Comparison of ENCODE assay signal across 8 cellular contexts in the genomic region with DNA sequence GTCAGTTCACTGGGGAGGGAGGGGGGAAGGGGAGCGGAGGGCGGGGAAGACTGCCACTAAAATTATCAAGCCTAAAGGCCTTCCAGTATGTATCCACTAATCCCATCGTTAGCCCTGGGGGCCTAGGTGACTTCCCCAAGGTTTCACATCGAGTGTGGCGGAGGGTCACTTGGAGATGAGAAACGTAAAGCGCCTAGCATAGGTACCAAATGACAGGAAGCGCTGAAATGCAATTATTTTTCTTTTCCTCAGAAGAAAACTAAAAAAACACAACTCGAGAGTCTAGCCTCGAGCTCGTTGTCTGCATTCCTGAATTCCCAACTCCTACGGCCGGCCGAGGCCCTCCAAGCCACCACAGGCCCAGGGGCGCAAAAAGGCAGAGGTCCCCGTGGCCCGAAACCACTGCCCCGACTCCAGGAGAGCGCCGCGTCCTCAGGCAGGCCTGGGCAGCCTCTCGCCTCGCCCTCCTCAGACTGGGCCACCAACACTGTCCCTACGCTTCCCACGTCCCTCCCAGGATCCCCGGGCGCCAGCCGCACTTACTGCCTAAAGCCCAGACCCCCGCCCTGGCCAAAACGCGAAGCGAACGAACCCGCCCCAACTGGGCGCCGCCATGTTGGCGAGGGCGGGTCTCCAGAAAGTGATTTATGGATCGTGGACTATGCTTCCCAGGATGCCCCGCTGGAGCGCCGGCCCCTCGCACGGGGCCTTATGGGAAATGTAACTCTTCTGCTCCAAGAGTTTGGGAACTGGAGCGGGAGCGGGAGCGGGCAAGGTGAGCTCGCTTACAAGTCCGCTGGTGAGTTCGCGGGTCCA. TPM values are rescaled to one million over a fixed set of nuclear protein-coding genes. Genes with fewer than 3 reads are reported as not detected.
DNase-seq lines count a peak whose midpoint lies in the region; ATAC-seq and TF ChIP-seq lines count a peak whose summit lies in the region.

Gene USP40 (minus strand): TSS at position 642 of the 816 bp plus-strand sequence. CDS start 1,228 bp downstream, outside the sequence.

- WGBS in ectodermal cell, 2 experiments, result 1% methylated on average over 46 to 51 of the region's 51 CpGs
- 1% methylated on average over 17 of the region's 51 CpGs for WGBS in right lobe of liver (ENCODE audit: insufficient coverage, low coverage, low lambda C conversion rate, missing lambda C conversion rate)

- CTCF ChIA-PET in AG04449 (lab: Yijun Ruan, JAX), result interaction anchor here (0.6 kb wide), 1 partner anchor 82 kb away, joined by 3 read pairs; no protein-coding TSS in a partner anchor
- CTCF ChIA-PET in activated CD4-positive, alpha-beta memory T cell treated with anti-CD3 and anti-CD28 coated beads, Interleukin-2, amount 10 ng/mL, durations not matched to agents 7 days and 5 days (lab: Charles Lee), result no interaction called here

- ATAC-seq in GM19025 (IDR thresholded peaks at IDR 0.05; ENCODE audit: low read depth, unreplicated experiment), result peak; percentile 68
- ATAC-seq in HG03432 (IDR thresholded peaks at IDR 0.05; ENCODE audit: unreplicated experiment), result peak; percentile 94
- peak; percentile 97 to 99 (median 98) for ATAC-seq in right lobe of liver

- H3K9me3 ChIP-seq in ectodermal cell (ENCODE audit: control insufficient read depth, low read length) (no peaks in the 10 kb centered on the region), right lobe of liver (no peaks in the 10 kb centered on the region)

- no peaks in the 10 kb centered on the region for H3K9me3 Mint-ChIP-seq in activated CD4-positive, alpha-beta memory T cell treated with anti-CD3 and anti-CD28 coated beads, Interleukin-2, amount 10 ng/mL, durations not matched to agents 7 days and 5 days

- H3K27me3 Mint-ChIP-seq in activated CD4-positive, alpha-beta memory T cell treated with anti-CD3 and anti-CD28 coated beads, Interleukin-2, amount 10 ng/mL, durations not matched to agents 7 days and 5 days, result peaks cover 19% of the 10 kb centered on the region

- no peaks in the 10 kb centered on the region for H3K27me3 ChIP-seq in ectodermal cell (ENCODE audit: control insufficient read depth, insufficient read depth, low read length, poor library complexity, severe bottlenecking)
- no peaks in the 10 kb centered on the region for H3K27me3 ChIP-seq in right lobe of liver

- peak within 1 kb of the TSS; percentile 92 for H3K27ac ChIP-seq in ectodermal cell (ENCODE audit: insufficient read depth, low read depth, low read length, poor library complexity, severe bottlenecking)
- H3K27ac ChIP-seq in right lobe of liver, result peak within 1 kb of the TSS; percentile 95 to 97 (median 96)

- H3K36me3 ChIP-seq in ectodermal cell (ENCODE audit: control insufficient read depth, insufficient read depth, low read length) (no peaks in the 10 kb centered on the region), right lobe of liver (no peaks in the 10 kb centered on the region)

- H3K4me3 Mint-ChIP-seq in activated CD4-positive, alpha-beta memory T cell treated with anti-CD3 and anti-CD28 coated beads, Interleukin-2, amount 10 ng/mL, durations not matched to agents 7 days and 5 days, result peak within 1 kb of the TSS; percentile 98

- H3K4me1 Mint-ChIP-seq in activated CD4-positive, alpha-beta memory T cell treated with anti-CD3 and anti-CD28 coated beads, Interleukin-2, amount 10 ng/mL, durations not matched to agents 7 days and 5 days, result peaks cover 17% of the 10 kb centered on the region

- intact Hi-C loops in right lobe of liver (cut with DNase I), result no loop called here

- TF ChIP-seq CTCF in AG04449 (IDR thresholded peaks at IDR 0.05; ENCODE audit: insufficient read depth, low read length, missing control alignments) (no peak), right lobe of liver (IDR thresholded peaks at IDR 0.05) (no peak)

- H3K4me1 ChIP-seq in ectodermal cell (ENCODE audit: control insufficient read depth, insufficient read depth, low read length) (peaks cover 5% of the 10 kb centered on the region), right lobe of liver (peaks cover 0 to 8% (median 4%) of the 10 kb centered on the region in 4 donors)

- TF ChIP-seq POLR2A in right lobe of liver (IDR thresholded peaks at IDR 0.05), result peak; percentile 93

- POLR2A ChIA-PET in AG04449 (lab: Yijun Ruan, JAX), result interaction anchor here (0.6 kb wide), 1 partner anchor 18 kb away, joined by 3 read pairs; no protein-coding TSS in a partner anchor
- POLR2A ChIA-PET in activated CD4-positive, alpha-beta memory T cell treated with anti-CD3 and anti-CD28 coated beads, Interleukin-2, amount 10 ng/mL, durations not matched to agents 7 days and 5 days (lab: Charles Lee), result interaction anchor here (1.1 to 2.0 kb wide), 6 partner anchors 9 to 931 kb away, joined by 3 to 8 read pairs (median 6); partner anchors contain the start of genes ARL4C and HJURP

- peak; percentile 68 for DNase-seq in AG04449 (ENCODE audit: low read depth, low spot score)
- peak; percentile 90 for DNase-seq in NCI-H526 treated with DMSO at 0.1 percent for 48 hours (lab: John Stamatoyannopoulos, UW)
- DNase-seq in activated CD4-positive, alpha-beta memory T cell treated with anti-CD3 and anti-CD28 coated beads, Interleukin-2, amount 10 ng/mL, durations not matched to agents 7 days and 5 days, result peak; percentile 65
- peak; percentile 87 to 92 (median 92) for DNase-seq in right lobe of liver
- DNase-seq in stimulated activated CD4-positive, alpha-beta T cell treated with anti-CD3 and anti-CD28 coated beads, Interleukin-4, amount 100 ng/mL, for 1 hour, result peak; percentile 57

- H3K4me3 ChIP-seq in AG04449 (ENCODE audit: low read depth, low read length) (peak within 1 kb of the TSS; percentile 97), ectodermal cell (ENCODE audit: insufficient read depth, low read depth, low read length) (peak within 1 kb of the TSS; percentile 68), right lobe of liver (peak within 1 kb of the TSS; percentile 90 to 99 (median 91))

- peak within 1 kb of the TSS; percentile 91 for H3K27ac Mint-ChIP-seq in activated CD4-positive, alpha-beta memory T cell treated with anti-CD3 and anti-CD28 coated beads, Interleukin-2, amount 10 ng/mL, durations not matched to agents 7 days and 5 days

- peaks cover 2% of the 10 kb centered on the region for H3K36me3 Mint-ChIP-seq in activated CD4-positive, alpha-beta memory T cell treated with anti-CD3 and anti-CD28 coated beads, Interleukin-2, amount 10 ng/mL, durations not matched to agents 7 days and 5 days (ENCODE audit: low read depth)

RNA-seq across cellular contexts. Expression of gene USP40, which starts in this region (rescaled TPM):
- total RNA-seq in activated CD4-positive, alpha-beta memory T cell treated with anti-CD3 and anti-CD28 coated beads, Interleukin-2, amount 10 ng/mL, durations not matched to agents 7 days and 5 days, result 10 to 100 TPM; 17.1 to 18.9 TPM
- polyA plus RNA-seq in ectodermal cell (2013, experiment 1 of 4), result 16.9 TPM
- polyA plus RNA-seq in ectodermal cell (2013, experiment 2 of 4), result 19.7 TPM
- polyA plus RNA-seq in ectodermal cell (2013, experiment 3 of 4), result 13.2 TPM
- 17.8 TPM for polyA plus RNA-seq in ectodermal cell (2013, experiment 4 of 4)
- total RNA-seq in right lobe of liver, result 10 to 100 TPM; 19.9 to 38.8 (median 27.0) TPM

Comparison
In these comparisons a context has a peak if more than half of its experiments do, and no peak if none do; other contexts are left out.
1. Peak in every context shown above with its lines: DNase-seq, ATAC-seq, H3K4me3 ChIP-seq and H3K27ac ChIP-seq.